In the genomic region with DNA sequence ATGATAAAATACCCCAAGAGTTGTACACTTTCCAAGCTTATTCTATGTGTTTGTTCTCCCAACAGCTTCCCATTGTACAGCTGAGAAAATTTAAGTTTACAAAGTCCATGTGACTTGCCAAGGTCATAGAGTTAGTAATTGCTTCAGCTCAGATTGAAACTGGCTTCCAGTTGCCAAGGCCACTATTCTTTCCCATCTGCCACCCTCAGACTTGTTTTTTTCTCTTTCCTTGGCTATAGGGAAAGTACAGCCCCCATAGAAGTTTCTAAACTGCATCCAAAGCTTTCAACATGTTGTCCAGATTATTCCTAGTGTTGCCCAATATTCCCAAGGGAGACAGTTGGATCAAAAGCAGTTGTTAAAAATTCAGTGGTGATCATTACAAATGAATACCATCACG, we compare ENCODE assay signal across 10 cellular contexts. TPM values are rescaled to one million over a fixed set of nuclear protein-coding genes. Genes with fewer than 3 reads are reported as not detected.
DNase-seq lines count a peak whose midpoint lies in the region; ATAC-seq and TF ChIP-seq lines count a peak whose summit lies in the region.
"Had no signal": no experiment of that assay in that cellular context is flagged by ENCODE, and none has a peak within 500 bp of the region (broad histone marks: within the 10 kb centered on the region; RNA-seq: fewer than 3 reads in every experiment).

No MANE protein-coding gene starts in this region.

- H3K27me3 ChIP-seq in smooth muscle cell (ENCODE audit: low read depth): no peaks in the 10 kb centered on the region
- H3K27me3 ChIP-seq: suprapubic skin had no signal

- H3K9me3 ChIP-seq in smooth muscle cell (replicated peaks; ENCODE audit: low read depth): no peaks in the 10 kb centered on the region
- H3K9me3 ChIP-seq: suprapubic skin had no signal

- no peak for DNase-seq in activated CD4-positive, alpha-beta T cell treated with anti-CD3 and anti-CD28 coated beads, Interleukin-2, amount 10 ng/mL, durations not matched to agents 7 days and 5 days
- no peak for DNase-seq in activated CD4-positive, alpha-beta T cell treated with anti-CD3 and anti-CD28 coated beads for 1 hour
- no peak for DNase-seq in activated B cell treated with CpG ODN at 0.5 μM for 24 hours
- DNase-seq in fibroblast of pulmonary artery (ENCODE audit: low read depth): peak; percentile 78
- DNase-seq in smooth muscle cell (lab: John Stamatoyannopoulos, UW; ENCODE audit: unreplicated experiment): no peak
- DNase-seq in pons (ENCODE audit: low spot score): no peak
- no peak for DNase-seq in SW480 (ENCODE audit: low spot score)
- DNase-seq: H9 had no signal

- no peaks in the 10 kb centered on the region for H3K27me3 Mint-ChIP-seq in activated CD4-positive, alpha-beta T cell treated with anti-CD3 and anti-CD28 coated beads, Interleukin-2, amount 10 ng/mL, durations not matched to agents 7 days and 5 days
- no peaks in the 10 kb centered on the region for H3K27me3 Mint-ChIP-seq in activated B cell treated with CpG ODN at 0.5 μM for 24 hours

- H3K27ac ChIP-seq in smooth muscle cell (ENCODE audit: low read depth): peak overlapping the region; percentile 86
- H3K27ac ChIP-seq: suprapubic skin had no signal

- H3K36me3 Mint-ChIP-seq in activated CD4-positive, alpha-beta T cell treated with anti-CD3 and anti-CD28 coated beads, Interleukin-2, amount 10 ng/mL, durations not matched to agents 7 days and 5 days (ENCODE audit: low read depth): peaks cover 52% of the 10 kb centered on the region
- H3K36me3 Mint-ChIP-seq in activated B cell treated with CpG ODN at 0.5 μM for 24 hours (ENCODE audit: low read depth): no peaks in the 10 kb centered on the region

- H3K9me3 Mint-ChIP-seq in activated CD4-positive, alpha-beta T cell treated with anti-CD3 and anti-CD28 coated beads, Interleukin-2, amount 10 ng/mL, durations not matched to agents 7 days and 5 days: peaks cover 31% of the 10 kb centered on the region
- H3K9me3 Mint-ChIP-seq in activated B cell treated with CpG ODN at 0.5 μM for 24 hours: peaks cover 5% of the 10 kb centered on the region
- H3K9me3 Mint-ChIP-seq: H9 had no signal

- no peak overlapping the region for H3K4me3 Mint-ChIP-seq in activated CD4-positive, alpha-beta T cell treated with anti-CD3 and anti-CD28 coated beads, Interleukin-2, amount 10 ng/mL, durations not matched to agents 7 days and 5 days
- H3K4me3 Mint-ChIP-seq in activated B cell treated with CpG ODN at 0.5 μM for 24 hours: no peak overlapping the region
- H3K4me3 Mint-ChIP-seq: H9 had no signal

- TF ChIP-seq CTCF in activated B cell treated with CpG ODN at 0.5 μM for 24 hours (IDR thresholded peaks at IDR 0.05) (no peak), fibroblast of pulmonary artery (IDR thresholded peaks at IDR 0.05; ENCODE audit: low read length, missing control alignments) (no peak), smooth muscle cell (IDR thresholded peaks at IDR 0.05; ENCODE audit: borderline replicate concordance, insufficient read depth, poor library complexity, severe bottlenecking) (no peak)

- no peaks in the 10 kb centered on the region for H4K20me1 ChIP-seq in smooth muscle cell (ENCODE audit: low read depth)

- no peak overlapping the region for H3K4me3 ChIP-seq in fibroblast of pulmonary artery (replicated peaks; ENCODE audit: low read depth, low read length)
- no peak overlapping the region for H3K4me3 ChIP-seq in smooth muscle cell
- H3K4me3 ChIP-seq: suprapubic skin had no signal

- H3F3A ChIP-seq in smooth muscle cell (ENCODE audit: low read depth): no peaks in the 10 kb centered on the region

- no peaks in the 10 kb centered on the region for H3K79me2 ChIP-seq in smooth muscle cell (ENCODE audit: low read depth)

- 56% methylated on average over 1 of the region's 1 CpG for WGBS in smooth muscle cell (ENCODE audit: low lambda C conversion rate)

- intact Hi-C loops in activated B cell treated with CpG ODN at 0.5 μM for 24 hours (cut with micrococcal nuclease): loop anchor here (10.0 kb wide), 2 partner anchors 319 to 501 kb away; no protein-coding TSS in a partner anchor

- H3K4me1 Mint-ChIP-seq in activated CD4-positive, alpha-beta T cell treated with anti-CD3 and anti-CD28 coated beads, Interleukin-2, amount 10 ng/mL, durations not matched to agents 7 days and 5 days: peaks cover 44% of the 10 kb centered on the region
- H3K4me1 Mint-ChIP-seq in activated B cell treated with CpG ODN at 0.5 μM for 24 hours: peaks cover 47% of the 10 kb centered on the region

- no peaks in the 10 kb centered on the region for H3K36me3 ChIP-seq in smooth muscle cell (ENCODE audit: low read depth)
- H3K36me3 ChIP-seq: suprapubic skin had no signal

- H3K27ac Mint-ChIP-seq in activated CD4-positive, alpha-beta T cell treated with anti-CD3 and anti-CD28 coated beads, Interleukin-2, amount 10 ng/mL, durations not matched to agents 7 days and 5 days: peak overlapping the region; percentile 82
- H3K27ac Mint-ChIP-seq in activated B cell treated with CpG ODN at 0.5 μM for 24 hours: peak overlapping the region; percentile 84

- peak overlapping the region; percentile 57 for H3K4me2 ChIP-seq in smooth muscle cell

- peak overlapping the region; percentile 25 for H3K9ac ChIP-seq in smooth muscle cell (ENCODE audit: low read depth)

- POLR2A ChIA-PET in activated CD4-positive, alpha-beta T cell treated with anti-CD3 and anti-CD28 coated beads, Interleukin-2, amount 10 ng/mL, durations not matched to agents 7 days and 5 days (lab: Charles Lee): no interaction called here
- POLR2A ChIA-PET in activated B cell treated with CpG ODN at 0.5 μM for 24 hours (lab: Charles Lee): interaction anchor here (0.9 kb wide), 1 partner anchor 50 kb away, joined by 3 read pairs; no protein-coding TSS in a partner anchor

- no peak overlapping the region for H2AFZ ChIP-seq in smooth muscle cell (ENCODE audit: low read depth)

- no peak for ATAC-seq in activated B cell treated with CpG ODN at 0.5 μM for 24 hours (ENCODE audit: low read depth)
- ATAC-seq in HG03139 (IDR thresholded peaks at IDR 0.05; ENCODE audit: unreplicated experiment): no peak

- H3K4me1 ChIP-seq in smooth muscle cell (ENCODE audit: low read depth): no peaks in the 10 kb centered on the region

- CTCF ChIA-PET in activated CD4-positive, alpha-beta T cell treated with anti-CD3 and anti-CD28 coated beads, Interleukin-2, amount 10 ng/mL, durations not matched to agents 7 days and 5 days (lab: Charles Lee): interaction anchor here (1.0 to 1.7 kb wide), 3 partner anchors 11 to 25 kb away, joined by 3 to 4 read pairs (median 4); no protein-coding TSS in a partner anchor
- CTCF ChIA-PET in activated B cell treated with CpG ODN at 0.5 μM for 24 hours (lab: Charles Lee): interaction anchor here (0.6 to 0.9 kb wide), 2 partner anchors 11 to 929 kb away, joined by 3 read pairs; no protein-coding TSS in a partner anchor

RNA-seq across cellular contexts. Expression of a gene that starts 34.8 kb away (rescaled TPM):
- 10 to 100 TPM; 76.2 to 88.8 TPM for total RNA-seq in activated CD4-positive, alpha-beta T cell treated with anti-CD3 and anti-CD28 coated beads, Interleukin-2, amount 10 ng/mL, durations not matched to agents 7 days and 5 days
- total RNA-seq in activated B cell treated with CpG ODN at 0.5 μM for 24 hours: 0.69 and 1.0 TPM in 2 replicates
- total RNA-seq in smooth muscle cell: not detected in 2 replicates
- polyA plus RNA-seq in smooth muscle cell: not detected in 2 replicates
- total RNA-seq: H9 had no signal

Comparison
In these comparisons a context has a peak if more than half of its experiments do, and no peak if none do; other contexts are left out.
1. RNA of a gene that starts 34.8 kb away (total RNA-seq): 76.2 to 88.8 TPM in activated CD4-positive, alpha-beta T cell treated with anti-CD3 and anti-CD28 coated beads, Interleukin-2, amount 10 ng/mL, durations not matched to agents 7 days and 5 days; 0.69 to 1.0 TPM in activated B cell treated with CpG ODN at 0.5 μM for 24 hours and not detected in smooth muscle cell; every median in the first group is over 10 times any median in the second.